17 cellular contexts compared by ENCODE assay signal in the genomic region with DNA sequence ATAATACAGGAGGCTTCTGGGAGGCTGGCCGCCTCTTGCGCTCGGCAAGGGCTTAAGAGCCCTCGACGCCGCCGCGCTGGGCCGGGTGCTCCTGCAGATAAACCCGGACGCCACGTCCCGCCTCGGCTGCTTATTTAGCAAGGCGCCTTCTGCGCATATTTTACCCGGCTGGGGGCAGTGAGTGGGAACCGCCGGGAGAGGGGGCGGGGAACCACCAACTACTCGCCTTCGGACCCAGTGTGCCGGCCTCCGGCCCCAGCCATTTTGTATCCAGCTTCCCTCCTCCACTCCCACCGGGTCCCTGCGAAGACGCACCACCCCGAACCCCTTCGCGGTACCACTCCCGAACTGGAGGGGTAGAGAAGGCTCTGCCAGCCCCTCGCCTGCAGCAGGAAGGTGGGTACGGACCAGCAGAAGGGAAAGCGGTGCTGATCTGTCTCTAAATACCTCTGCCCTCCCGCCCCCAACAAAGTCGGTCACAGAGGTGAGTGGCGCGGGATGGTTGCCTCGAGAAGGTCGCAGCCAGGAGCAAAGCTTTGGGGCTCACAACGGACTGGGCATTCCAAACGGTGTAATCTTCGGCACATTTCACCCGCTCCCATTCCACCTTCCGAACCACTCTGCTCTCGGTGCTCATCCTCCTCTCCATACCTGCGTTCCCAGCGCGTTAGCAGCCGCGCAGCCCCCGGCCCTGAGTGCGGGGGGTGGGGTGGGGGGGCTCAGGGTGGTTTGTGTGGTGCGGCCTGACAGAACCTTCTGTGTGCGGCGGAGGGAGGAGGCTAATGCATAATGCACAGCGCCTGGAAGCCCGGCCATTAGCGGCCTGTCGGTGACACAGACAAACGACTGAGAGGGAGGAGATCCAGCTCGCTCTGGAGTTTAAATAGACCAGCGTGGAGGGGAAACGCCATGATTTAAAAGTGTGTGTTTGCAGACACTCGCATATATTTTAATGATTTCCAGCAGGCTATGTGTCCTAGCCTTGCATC. TPM values are rescaled to one million over a fixed set of nuclear protein-coding genes. Genes with fewer than 3 reads are reported as not detected.
A peak's percentile ranks its signal among the peaks of the same experiment; 100 is the strongest.
DNase-seq lines count a peak whose midpoint lies in the region; ATAC-seq and TF ChIP-seq lines count a peak whose summit lies in the region.
"Had no signal": no experiment of that assay in that cellular context is flagged by ENCODE, and none has a peak within 500 bp of the region (broad histone marks: within the 10 kb centered on the region; RNA-seq: fewer than 3 reads in every experiment).

No MANE protein-coding gene starts in this region.

- H3K27me3 ChIP-seq in WERI-Rb-1 (ENCODE audit: insufficient read depth, low read depth, severe bottlenecking) (peaks cover 63% of the 10 kb centered on the region), thyroid gland (no peaks in the 10 kb centered on the region)
- H3K27me3 ChIP-seq: BE2C, gastroesophageal sphincter, SJSA1 had no signal

- no peak overlapping the region for H3K27ac Mint-ChIP-seq in memory B cell
- H3K27ac Mint-ChIP-seq: activated CD4-positive, alpha-beta T cell treated with anti-CD3 and anti-CD28 coated beads for 36 hours; activated naive CD4-positive, alpha-beta T cell treated with anti-CD3 and anti-CD28 coated beads for 36 hours had no signal

- peak in 1 of 2 donors; percentile 9 for TF ChIP-seq POLR2A in thyroid gland (IDR thresholded peaks at IDR 0.05)

- H3K9me3 Mint-ChIP-seq in memory B cell: no peaks in the 10 kb centered on the region
- H3K9me3 Mint-ChIP-seq: activated naive CD4-positive, alpha-beta T cell treated with anti-CD3 and anti-CD28 coated beads for 36 hours had no signal

- whole genome bisulfite sequencing in thyroid gland, 2 donors: 62 to 75% methylated on average over 24 to 42 of the region's 65 CpGs

- peak overlapping the region; percentile 93 for H3K27ac ChIP-seq in WERI-Rb-1
- peak overlapping the region in 2 of 3 donors; percentile 36 to 50 for H3K27ac ChIP-seq in thyroid gland
- H3K27ac ChIP-seq: epithelial cell of prostate, gastroesophageal sphincter, sigmoid colon, SJSA1 had no signal

- H3K4me1 ChIP-seq in thyroid gland: peaks cover 26 to 38% of the 10 kb centered on the region in 2 donors

- H3K9me3 ChIP-seq in WERI-Rb-1 (ENCODE audit: severe bottlenecking): peaks cover 33% of the 10 kb centered on the region
- no peaks in the 10 kb centered on the region for H3K9me3 ChIP-seq in thyroid gland
- H3K9me3 ChIP-seq: BE2C, gastroesophageal sphincter, sigmoid colon, SJSA1 had no signal

- H3K36me3 ChIP-seq in WERI-Rb-1: no peaks in the 10 kb centered on the region
- H3K36me3 ChIP-seq in thyroid gland: no peaks in the 10 kb centered on the region
- H3K36me3 ChIP-seq: BE2C, gastroesophageal sphincter, sigmoid colon had no signal

- no peak for DNase-seq in HEK293T (ENCODE audit: extremely low spot score)
- DNase-seq in WERI-Rb-1: peak; percentile 68
- DNase-seq in memory B cell (ENCODE audit: low spot score in 2 of 2): no peak
- peak; percentile 72 to 80 for DNase-seq in thyroid gland
- no peak for DNase-seq in NCI-H2171 treated with DMSO at 0.1 percent for 48 hours (lab: John Stamatoyannopoulos, UW)
- DNase-seq: activated CD4-positive, alpha-beta T cell treated with anti-CD3 and anti-CD28 coated beads for 36 hours; activated naive CD4-positive, alpha-beta T cell treated with anti-CD3 and anti-CD28 coated beads for 36 hours; BE2C; DMS53; NCI-H1417; NCI-H446 treated with DMSO at 0.1 percent for 48 hours; sigmoid colon had no signal

- no peaks in the 10 kb centered on the region for H3K36me3 Mint-ChIP-seq in memory B cell

- POLR2A ChIA-PET in HEK293T (lab: Yijun Ruan, JAX): interaction anchor here (0.9 to 4.5 kb wide), 4 partner anchors 43 to 50 kb away, joined by 3 to 24 read pairs (median 14); no protein-coding TSS in a partner anchor

- TF ChIP-seq CTCF in WERI-Rb-1 (IDR thresholded peaks at IDR 0.05; ENCODE audit: low read depth, low read length) (no peak), thyroid gland (IDR thresholded peaks at IDR 0.05) (no peak)

- CTCF ChIA-PET in HEK293T (lab: Yijun Ruan, JAX): no interaction called here

- ATAC-seq in memory B cell (ENCODE audit: low read depth): no peak
- ATAC-seq in HG02884 (IDR thresholded peaks at IDR 0.05; ENCODE audit: unreplicated experiment): no peak
- ATAC-seq in GM21619 (IDR thresholded peaks at IDR 0.05; ENCODE audit: unreplicated experiment): no peak
- ATAC-seq: activated CD4-positive, alpha-beta T cell treated with anti-CD3 and anti-CD28 coated beads for 36 hours; gastroesophageal sphincter had no signal

- peak overlapping the region; percentile 66 for H3K4me3 ChIP-seq in WERI-Rb-1 (ENCODE audit: low read depth, low read length)
- H3K4me3 ChIP-seq in thyroid gland (replicated peaks in 1 of 3): no peak overlapping the region
- H3K4me3 ChIP-seq: gastroesophageal sphincter, sigmoid colon, SJSA1 had no signal

- no peaks in the 10 kb centered on the region for H3K27me3 Mint-ChIP-seq in memory B cell
- H3K27me3 Mint-ChIP-seq: activated CD4-positive, alpha-beta T cell treated with anti-CD3 and anti-CD28 coated beads for 36 hours had no signal

- intact Hi-C loops in thyroid gland (cut with DNase I): no loop called here

- H3K4me3 Mint-ChIP-seq in memory B cell: peak overlapping the region; percentile 14
- H3K4me3 Mint-ChIP-seq: activated CD4-positive, alpha-beta T cell treated with anti-CD3 and anti-CD28 coated beads for 36 hours; activated naive CD4-positive, alpha-beta T cell treated with anti-CD3 and anti-CD28 coated beads for 36 hours had no signal

- peaks cover 6% of the 10 kb centered on the region for H3K4me1 Mint-ChIP-seq in memory B cell

TF ChIP-seq in HEK293T, 16 proteins besides CTCF, POLR2A, EP300 and RAD21:
- peak; percentile 85 for TF ChIP-seq PKNOX1 (IDR thresholded peaks at IDR 0.05)
- no peak for TF ChIP-seq HDGF (IDR thresholded peaks at IDR 0.05; ENCODE audit: borderline replicate concordance)

RNA-seq across cellular contexts. Expression of gene BCOR, which starts 4.9 kb away (rescaled TPM):
- total RNA-seq in thyroid gland: 10 to 100 TPM; 30.9 to 67.4 (median 42.4) TPM

Comparison
In these comparisons a context has a peak if more than half of its experiments do, and no peak if none do; other contexts are left out.
1. DNase-seq: peak in WERI-Rb-1 (single experiment) and thyroid gland (2 of 2); none in HEK293T (single experiment), memory B cell (0 of 2) and NCI-H2171 treated with DMSO at 0.1 percent for 48 hours (single experiment).